19 cellular contexts compared by ENCODE assay signal in the genomic region with DNA sequence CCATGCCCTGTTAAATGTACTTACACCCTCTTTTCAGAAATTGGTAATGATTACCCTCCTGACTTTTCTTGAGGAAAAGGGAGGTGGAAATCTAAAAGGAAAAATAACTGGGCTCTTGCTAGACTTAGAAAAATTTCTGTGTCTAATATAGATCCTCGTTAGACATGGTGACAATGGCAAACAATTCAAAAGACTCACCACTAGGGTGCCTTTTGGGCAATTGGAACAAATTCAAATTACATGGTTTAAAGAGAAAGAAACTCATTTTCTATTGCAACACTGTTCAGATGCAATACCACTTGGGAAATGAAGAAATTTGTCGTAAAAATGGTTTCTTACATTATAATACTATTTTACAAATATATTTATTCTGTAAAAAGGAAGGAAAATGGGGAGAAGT.
DNase-seq lines count a peak whose midpoint lies in the region; ATAC-seq and TF ChIP-seq lines count a peak whose summit lies in the region.
"Had no signal": no experiment of that assay in that cellular context is flagged by ENCODE, and none has a peak within 500 bp of the region (broad histone marks: within the 10 kb centered on the region; RNA-seq: fewer than 3 reads in every experiment).

No MANE protein-coding gene starts in this region.

- no peaks in the 10 kb centered on the region for H3K36me3 Mint-ChIP-seq in neural crest cell (ENCODE audit: low read depth)
- no peaks in the 10 kb centered on the region for H3K36me3 Mint-ChIP-seq in activated CD8-positive, alpha-beta memory T cell treated with anti-CD3 and anti-CD28 coated beads, Interleukin-2, amount 10 ng/mL, durations not matched to agents 7 days and 5 days
- H3K36me3 Mint-ChIP-seq: CD8-positive, alpha-beta memory T cell; stimulated activated memory B cell treated with anti-CD40 and anti-IgM and Interleukin-4, amounts not matched to agents 10 μg/mL and 1 μg/mL and 100 μg/mL, for 72 hours had no signal

- H3K27me3 Mint-ChIP-seq in neural crest cell (ENCODE audit: low read depth), result no peaks in the 10 kb centered on the region
- H3K27me3 Mint-ChIP-seq in activated CD8-positive, alpha-beta memory T cell treated with anti-CD3 and anti-CD28 coated beads, Interleukin-2, amount 10 ng/mL, durations not matched to agents 7 days and 5 days, result no peaks in the 10 kb centered on the region
- H3K27me3 Mint-ChIP-seq: activated naive CD8-positive, alpha-beta T cell treated with anti-CD3 and anti-CD28 coated beads, Interleukin-2, amount 50 U/mL, for 24 hours; activated T-helper 17 cell treated with anti-CD3 and anti-CD28 coated beads, Interleukin-2, amount 50 U/mL, for 72 hours; CD8-positive, alpha-beta memory T cell; stimulated activated memory B cell treated with anti-CD40 and anti-IgM and Interleukin-4, amounts not matched to agents 10 μg/mL and 1 μg/mL and 100 μg/mL, for 72 hours had no signal

- H3K27me3 ChIP-seq in RWPE2 (ENCODE audit: insufficient read depth, poor library complexity, severe bottlenecking), result no peaks in the 10 kb centered on the region

- H3K27ac Mint-ChIP-seq in neural crest cell (ENCODE audit: unreplicated experiment), result no peak overlapping the region
- H3K27ac Mint-ChIP-seq in activated CD8-positive, alpha-beta memory T cell treated with anti-CD3 and anti-CD28 coated beads, Interleukin-2, amount 10 ng/mL, durations not matched to agents 7 days and 5 days, result no peak overlapping the region
- H3K27ac Mint-ChIP-seq: activated naive CD8-positive, alpha-beta T cell treated with anti-CD3 and anti-CD28 coated beads, Interleukin-2, amount 50 U/mL, for 24 hours; activated T-helper 17 cell treated with anti-CD3 and anti-CD28 coated beads, Interleukin-2, amount 50 U/mL, for 72 hours; CD8-positive, alpha-beta memory T cell; stimulated activated memory B cell treated with anti-CD40 and anti-IgM and Interleukin-4, amounts not matched to agents 10 μg/mL and 1 μg/mL and 100 μg/mL, for 72 hours had no signal

- DNase-seq in NCI-H2029 (lab: John Stamatoyannopoulos, UW) (peak; percentile 1), NCI-H2029 treated with DMSO at 0.1 percent for 48 hours (lab: John Stamatoyannopoulos, UW) (no peak), HT-29 (ENCODE audit: low spot score) (peak; percentile 15), RWPE2 (ENCODE audit: low spot score) (no peak), neural crest cell (ENCODE audit: low read depth, low spot score) (no peak)
- no peak for DNase-seq in activated naive CD4-positive, alpha-beta T cell (lab: John Stamatoyannopoulos, UW)
- no peak for DNase-seq in activated CD8-positive, alpha-beta memory T cell treated with anti-CD3 and anti-CD28 coated beads, Interleukin-2, amount 10 ng/mL, durations not matched to agents 7 days and 5 days
- DNase-seq in activated naive CD4-positive, alpha-beta T cell treated with anti-CD3 and anti-CD28 coated beads, Interleukin-2, amount 50 U/mL, for 16 hours, result no peak
- DNase-seq: activated CD4-positive, CD25-positive, alpha-beta regulatory T cell treated with anti-CD3 and anti-CD28 coated beads, Interleukin-2, amount 50 U/mL, for 72 hours; activated naive CD8-positive, alpha-beta T cell treated with anti-CD3 and anti-CD28 coated beads, Interleukin-2, amount 50 U/mL, for 24 hours; CD8-positive, alpha-beta memory T cell; foreskin fibroblast; HCEC 1CT; NCI-H1436 treated with DMSO at 0.1 percent for 48 hours; stimulated activated CD4-positive, alpha-beta T cell treated with anti-CD3 and anti-CD28 coated beads, Interleukin-15, amount 100 ng/mL, for 24 hours; T1000 had no signal

- no peaks in the 10 kb centered on the region for H3K9me3 ChIP-seq in RWPE2 (ENCODE audit: severe bottlenecking)

- CTCF ChIA-PET in activated CD8-positive, alpha-beta memory T cell treated with anti-CD3 and anti-CD28 coated beads, Interleukin-2, amount 10 ng/mL, durations not matched to agents 7 days and 5 days (lab: Charles Lee), result no interaction called here

- no peak overlapping the region for H3K4me3 Mint-ChIP-seq in neural crest cell
- no peak overlapping the region for H3K4me3 Mint-ChIP-seq in activated CD8-positive, alpha-beta memory T cell treated with anti-CD3 and anti-CD28 coated beads, Interleukin-2, amount 10 ng/mL, durations not matched to agents 7 days and 5 days
- H3K4me3 Mint-ChIP-seq: activated naive CD8-positive, alpha-beta T cell treated with anti-CD3 and anti-CD28 coated beads, Interleukin-2, amount 50 U/mL, for 24 hours; activated T-helper 17 cell treated with anti-CD3 and anti-CD28 coated beads, Interleukin-2, amount 50 U/mL, for 72 hours; CD8-positive, alpha-beta memory T cell; stimulated activated memory B cell treated with anti-CD40 and anti-IgM and Interleukin-4, amounts not matched to agents 10 μg/mL and 1 μg/mL and 100 μg/mL, for 72 hours had no signal

- peaks cover 3% of the 10 kb centered on the region for H3K9me3 Mint-ChIP-seq in neural crest cell
- peaks cover 12% of the 10 kb centered on the region for H3K9me3 Mint-ChIP-seq in activated CD8-positive, alpha-beta memory T cell treated with anti-CD3 and anti-CD28 coated beads, Interleukin-2, amount 10 ng/mL, durations not matched to agents 7 days and 5 days (ENCODE audit: low read depth)

- H3K36me3 ChIP-seq in RWPE2 (ENCODE audit: low read depth), result no peaks in the 10 kb centered on the region

- H3K4me1 ChIP-seq in RWPE2 (ENCODE audit: insufficient read depth, poor library complexity, severe bottlenecking), result no peaks in the 10 kb centered on the region

- no peak for ATAC-seq in RWPE2 (ENCODE audit: low read depth)
- no peak for ATAC-seq in activated CD8-positive, alpha-beta memory T cell treated with anti-CD3 and anti-CD28 coated beads, Interleukin-2, amount 10 ng/mL, durations not matched to agents 7 days and 5 days
- ATAC-seq: activated naive CD8-positive, alpha-beta T cell treated with anti-CD3 and anti-CD28 coated beads, Interleukin-2, amount 50 U/mL, for 24 hours; activated T-helper 17 cell treated with anti-CD3 and anti-CD28 coated beads, Interleukin-2, amount 50 U/mL, for 72 hours; stimulated activated memory B cell treated with anti-CD40 and anti-IgM and Interleukin-4, amounts not matched to agents 10 μg/mL and 1 μg/mL and 100 μg/mL, for 72 hours had no signal

- H3K4me3 ChIP-seq in RWPE2 (ENCODE audit: severe bottlenecking), result no peak overlapping the region

- H3K4me1 Mint-ChIP-seq in neural crest cell, result no peaks in the 10 kb centered on the region
- H3K4me1 Mint-ChIP-seq in activated CD8-positive, alpha-beta memory T cell treated with anti-CD3 and anti-CD28 coated beads, Interleukin-2, amount 10 ng/mL, durations not matched to agents 7 days and 5 days, result no peaks in the 10 kb centered on the region
- H3K4me1 Mint-ChIP-seq: activated naive CD8-positive, alpha-beta T cell treated with anti-CD3 and anti-CD28 coated beads, Interleukin-2, amount 50 U/mL, for 24 hours; activated T-helper 17 cell treated with anti-CD3 and anti-CD28 coated beads, Interleukin-2, amount 50 U/mL, for 72 hours; CD8-positive, alpha-beta memory T cell; stimulated activated memory B cell treated with anti-CD40 and anti-IgM and Interleukin-4, amounts not matched to agents 10 μg/mL and 1 μg/mL and 100 μg/mL, for 72 hours had no signal

- peak; percentile 14 for TF ChIP-seq CTCF in RWPE2 (IDR thresholded peaks at IDR 0.05; ENCODE audit: poor library complexity, severe bottlenecking)
- peak; percentile 36 for TF ChIP-seq CTCF in neural crest cell (conservative IDR thresholded peaks at IDR 0.05)

- no peak overlapping the region for H3K27ac ChIP-seq in RWPE2 (ENCODE audit: poor library complexity, severe bottlenecking)
- H3K27ac ChIP-seq: KMS-11 had no signal

Comparison
In these comparisons a context has a peak if more than half of its experiments do, and no peak if none do; other contexts are left out.
1. DNase-seq: peak in NCI-H2029 (single experiment) and HT-29 (single experiment); none in NCI-H2029 treated with DMSO at 0.1 percent for 48 hours (single experiment), RWPE2 (single experiment), neural crest cell (single experiment), activated naive CD4-positive, alpha-beta T cell (0 of 4), activated CD8-positive, alpha-beta memory T cell treated with anti-CD3 and anti-CD28 coated beads, Interleukin-2, amount 10 ng/mL, durations not matched to agents 7 days and 5 days (single experiment) and activated naive CD4-positive, alpha-beta T cell treated with anti-CD3 and anti-CD28 coated beads, Interleukin-2, amount 50 U/mL, for 16 hours (single experiment).